1 cellular context compared by ENCODE assay signal in genomic region chr20:400451-401275, GRCh38.
TF ChIP-seq lines count a peak whose summit lies in the region.

No MANE protein-coding gene starts in this region.

TF ChIP-seq in WTC11, 78 proteins besides CTCF, POLR2A, EP300 and RAD21 (continued from another document):
- TF ChIP-seq ARID4B (CRISPR knock-in tag; IDR thresholded peaks at IDR 0.05; ENCODE audit: borderline replicate concordance), result no peak
TF ChIP-seq in WTC11: peak in this region for 2.
